ENCODE assay signal across 17 cellular contexts in genomic region chr14:68679301-68679700, GRCh38.
A peak's percentile ranks its signal among the peaks of the same experiment; 100 is the strongest.
DNase-seq lines count a peak whose midpoint lies in the region; ATAC-seq and TF ChIP-seq lines count a peak whose summit lies in the region.
"Had no signal": no experiment of that assay in that cellular context is flagged by ENCODE, and none has a peak within 500 bp of the region (broad histone marks: within the 10 kb centered on the region; RNA-seq: fewer than 3 reads in every experiment).

No MANE protein-coding gene starts in this region.

- CTCF ChIA-PET in Calu3 (lab: Charles Lee): interaction anchor here (0.6 kb wide), 1 partner anchor 15 kb away, joined by 3 read pairs; no protein-coding TSS in a partner anchor

- TF ChIP-seq CTCF in Calu3 (IDR thresholded peaks at IDR 0.05; ENCODE audit: unreplicated experiment) (no peak), stomach (IDR thresholded peaks at IDR 0.05) (no peak), mucosa of descending colon (IDR thresholded peaks at IDR 0.05) (no peak)

- no peak for TF ChIP-seq EP300 in stomach (IDR thresholded peaks at IDR 0.05)

- H3K4me1 Mint-ChIP-seq in Calu3 (ENCODE audit: low read depth, unreplicated experiment) (peaks cover 58% of the 10 kb centered on the region), memory B cell (peaks cover 46% of the 10 kb centered on the region)
- peaks cover 81% of the 10 kb centered on the region for H3K4me1 Mint-ChIP-seq in dendritic cell treated with granulocyte-macrophage colony-stimulating factor and Interleukin-4, amounts not matched to agents 40 ng/mL and 50 ng/mL, for 4 days (ENCODE audit: low read depth)

- H3K9me3 Mint-ChIP-seq in Calu3 (ENCODE audit: low read depth, unreplicated experiment): no peaks in the 10 kb centered on the region
- H3K9me3 Mint-ChIP-seq in dendritic cell treated with granulocyte-macrophage colony-stimulating factor and Interleukin-4, amounts not matched to agents 40 ng/mL and 50 ng/mL, for 4 days: no peaks in the 10 kb centered on the region
- H3K9me3 Mint-ChIP-seq in memory B cell: no peaks in the 10 kb centered on the region
- H3K9me3 Mint-ChIP-seq: CD4-positive, CD25-positive, alpha-beta regulatory T cell had no signal

- TF ChIP-seq POLR2A in stomach (IDR thresholded peaks at IDR 0.05): no peak

- DNase-seq in Calu3 (no peak), memory B cell (ENCODE audit: low spot score in 2 of 2) (no peak), stomach (no peak), mucosa of descending colon (no peak), DMS53 (lab: John Stamatoyannopoulos, UW) (no peak), NCI-H187 treated with DMSO at 0.1 percent for 48 hours (lab: John Stamatoyannopoulos, UW) (no peak)
- DNase-seq: AML-193; CD4-positive, CD25-positive, alpha-beta regulatory T cell; DMS79; H7; MV-4-11; NCI-H1417 treated with DMSO at 0.1 percent for 48 hours; NCI-H2029 treated with DMSO at 0.1 percent for 48 hours; Peyer's patch; SHP77 had no signal

- intact Hi-C loops in Calu3 (cut with micrococcal nuclease; ENCODE audit: unreplicated experiment) (no loop called here), stomach (cut with DNase I; ENCODE audit: low total_unique reads) (no loop called here), mucosa of descending colon (cut with DNase I, micrococcal nuclease) (no loop called here)
- intact Hi-C loops in dendritic cell treated with granulocyte-macrophage colony-stimulating factor and Interleukin-4, amounts not matched to agents 40 ng/mL and 50 ng/mL, for 4 days (cut with micrococcal nuclease): no loop called here

- BruUV-seq in Calu3 (replicated peaks; lab: Mats Ljungman, UMichigan): no TSS peak

- ATAC-seq in memory B cell (ENCODE audit: low read depth) (no peak), mucosa of descending colon (no peak), GM18517 (IDR thresholded peaks at IDR 0.05; ENCODE audit: unreplicated experiment) (no peak)

- H3K4me3 ChIP-seq in stomach (no peak overlapping the region), mucosa of descending colon (no peak overlapping the region)

- H3K36me3 Mint-ChIP-seq in Calu3 (ENCODE audit: insufficient read depth, unreplicated experiment) (no peaks in the 10 kb centered on the region), memory B cell (peaks cover 21% of the 10 kb centered on the region)
- H3K36me3 Mint-ChIP-seq in dendritic cell treated with granulocyte-macrophage colony-stimulating factor and Interleukin-4, amounts not matched to agents 40 ng/mL and 50 ng/mL, for 4 days (ENCODE audit: low read depth): no peaks in the 10 kb centered on the region
- H3K36me3 Mint-ChIP-seq: CD4-positive, CD25-positive, alpha-beta regulatory T cell had no signal

- H3K27me3 Mint-ChIP-seq in Calu3 (ENCODE audit: unreplicated experiment) (no peaks in the 10 kb centered on the region), memory B cell (no peaks in the 10 kb centered on the region)
- no peaks in the 10 kb centered on the region for H3K27me3 Mint-ChIP-seq in dendritic cell treated with granulocyte-macrophage colony-stimulating factor and Interleukin-4, amounts not matched to agents 40 ng/mL and 50 ng/mL, for 4 days
- H3K27me3 Mint-ChIP-seq: CD4-positive, CD25-positive, alpha-beta regulatory T cell had no signal

- no peaks in the 10 kb centered on the region for H3K27me3 ChIP-seq in stomach
- H3K27me3 ChIP-seq: Peyer's patch had no signal

- no peak overlapping the region for H3K4me3 Mint-ChIP-seq in Calu3 (ENCODE audit: low read depth, unreplicated experiment)
- no peak overlapping the region for H3K4me3 Mint-ChIP-seq in dendritic cell treated with granulocyte-macrophage colony-stimulating factor and Interleukin-4, amounts not matched to agents 40 ng/mL and 50 ng/mL, for 4 days
- H3K4me3 Mint-ChIP-seq in memory B cell: no peak overlapping the region
- H3K4me3 Mint-ChIP-seq: CD4-positive, CD25-positive, alpha-beta regulatory T cell had no signal

- H3K4me1 ChIP-seq in stomach: peaks cover 35 to 87% (median 68%) of the 10 kb centered on the region in 4 donors
- peaks cover 8% of the 10 kb centered on the region for H3K4me1 ChIP-seq in mucosa of descending colon (ENCODE audit: low read depth)

- H3K27ac Mint-ChIP-seq in Calu3 (ENCODE audit: unreplicated experiment): peak overlapping the region; percentile 65
- H3K27ac Mint-ChIP-seq in dendritic cell treated with granulocyte-macrophage colony-stimulating factor and Interleukin-4, amounts not matched to agents 40 ng/mL and 50 ng/mL, for 4 days: peak overlapping the region; percentile 51
- H3K27ac Mint-ChIP-seq in memory B cell: peak overlapping the region; percentile 60

- H3K36me3 ChIP-seq in stomach (no peaks in the 10 kb centered on the region), mucosa of descending colon (ENCODE audit: low read depth) (no peaks in the 10 kb centered on the region)
- H3K36me3 ChIP-seq: Peyer's patch had no signal

- peak overlapping the region in 3 of 5 donors; percentile 24 to 76 (median 68) for H3K27ac ChIP-seq in stomach

- H3K9me3 ChIP-seq in stomach: no peaks in the 10 kb centered on the region
- H3K9me3 ChIP-seq in mucosa of descending colon: no peaks in the 10 kb centered on the region
- H3K9me3 ChIP-seq: Peyer's patch had no signal
